1 cellular context compared by ENCODE assay signal in the genomic region with DNA sequence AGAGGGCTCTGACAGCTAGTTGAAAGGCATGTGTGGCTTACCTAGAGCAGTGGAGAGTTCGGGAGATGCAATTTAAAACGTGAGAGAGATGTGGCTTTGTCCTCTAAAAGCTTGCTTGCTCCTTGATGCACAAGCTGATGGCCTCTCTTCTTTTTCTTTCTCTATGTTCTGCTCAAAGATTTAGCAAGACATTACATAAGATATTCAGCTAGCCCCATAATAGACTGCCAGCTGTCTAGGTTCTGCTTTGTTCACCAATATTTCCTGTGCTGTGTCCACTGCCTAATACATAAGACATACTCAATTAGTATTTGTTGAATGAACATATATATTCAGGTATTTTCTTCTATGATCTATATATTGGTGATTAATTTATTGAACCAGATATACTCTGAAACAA.
TF ChIP-seq lines count a peak whose summit lies in the region.

No MANE protein-coding gene starts in this region.

TF ChIP-seq in GM23338, 12 proteins besides CTCF, POLR2A, EP300 and RAD21:
- TF ChIP-seq, protein P1, sequence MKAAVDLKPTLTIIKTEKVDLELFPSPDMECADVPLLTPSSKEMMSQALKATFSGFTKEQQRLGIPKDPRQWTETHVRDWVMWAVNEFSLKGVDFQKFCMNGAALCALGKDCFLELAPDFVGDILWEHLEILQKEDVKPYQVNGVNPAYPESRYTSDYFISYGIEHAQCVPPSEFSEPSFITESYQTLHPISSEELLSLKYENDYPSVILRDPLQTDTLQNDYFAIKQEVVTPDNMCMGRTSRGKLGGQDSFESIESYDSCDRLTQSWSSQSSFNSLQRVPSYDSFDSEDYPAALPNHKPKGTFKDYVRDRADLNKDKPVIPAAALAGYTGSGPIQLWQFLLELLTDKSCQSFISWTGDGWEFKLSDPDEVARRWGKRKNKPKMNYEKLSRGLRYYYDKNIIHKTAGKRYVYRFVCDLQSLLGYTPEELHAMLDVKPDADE (IDR thresholded peaks at IDR 0.05) = no peak
- TF ChIP-seq EZH2phosphoT487 (IDR thresholded peaks at IDR 0.05; ENCODE audit: unreplicated experiment) (no peak), ZNF331 (CRISPR knock-in tag; IDR thresholded peaks at IDR 0.05; ENCODE audit: low read depth) (no peak), CREB1 (CRISPR knock-in tag; IDR thresholded peaks at IDR 0.05; ENCODE audit: low read depth) (no peak), POLR2AphosphoS5 (IDR thresholded peaks at IDR 0.05; ENCODE audit: low read depth) (no peak), NANOG (IDR thresholded peaks at IDR 0.05; ENCODE audit: borderline replicate concordance) (no peak), EZH2 (IDR thresholded peaks at IDR 0.05; ENCODE audit: low read depth, unreplicated experiment) (no peak), ZNF114 (CRISPR knock-in tag; IDR thresholded peaks at IDR 0.05) (no peak), STAT1 (IDR thresholded peaks at IDR 0.05; ENCODE audit: unreplicated experiment) (no peak), JUNB (IDR thresholded peaks at IDR 0.05; ENCODE audit: unreplicated experiment) (no peak)
- TF ChIP-seq, protein P2, sequence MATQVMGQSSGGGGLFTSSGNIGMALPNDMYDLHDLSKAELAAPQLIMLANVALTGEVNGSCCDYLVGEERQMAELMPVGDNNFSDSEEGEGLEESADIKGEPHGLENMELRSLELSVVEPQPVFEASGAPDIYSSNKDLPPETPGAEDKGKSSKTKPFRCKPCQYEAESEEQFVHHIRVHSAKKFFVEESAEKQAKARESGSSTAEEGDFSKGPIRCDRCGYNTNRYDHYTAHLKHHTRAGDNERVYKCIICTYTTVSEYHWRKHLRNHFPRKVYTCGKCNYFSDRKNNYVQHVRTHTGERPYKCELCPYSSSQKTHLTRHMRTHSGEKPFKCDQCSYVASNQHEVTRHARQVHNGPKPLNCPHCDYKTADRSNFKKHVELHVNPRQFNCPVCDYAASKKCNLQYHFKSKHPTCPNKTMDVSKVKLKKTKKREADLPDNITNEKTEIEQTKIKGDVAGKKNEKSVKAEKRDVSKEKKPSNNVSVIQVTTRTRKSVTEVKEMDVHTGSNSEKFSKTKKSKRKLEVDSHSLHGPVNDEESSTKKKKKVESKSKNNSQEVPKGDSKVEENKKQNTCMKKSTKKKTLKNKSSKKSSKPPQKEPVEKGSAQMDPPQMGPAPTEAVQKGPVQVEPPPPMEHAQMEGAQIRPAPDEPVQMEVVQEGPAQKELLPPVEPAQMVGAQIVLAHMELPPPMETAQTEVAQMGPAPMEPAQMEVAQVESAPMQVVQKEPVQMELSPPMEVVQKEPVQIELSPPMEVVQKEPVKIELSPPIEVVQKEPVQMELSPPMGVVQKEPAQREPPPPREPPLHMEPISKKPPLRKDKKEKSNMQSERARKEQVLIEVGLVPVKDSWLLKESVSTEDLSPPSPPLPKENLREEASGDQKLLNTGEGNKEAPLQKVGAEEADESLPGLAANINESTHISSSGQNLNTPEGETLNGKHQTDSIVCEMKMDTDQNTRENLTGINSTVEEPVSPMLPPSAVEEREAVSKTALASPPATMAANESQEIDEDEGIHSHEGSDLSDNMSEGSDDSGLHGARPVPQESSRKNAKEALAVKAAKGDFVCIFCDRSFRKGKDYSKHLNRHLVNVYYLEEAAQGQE (IDR thresholded peaks at IDR 0.05; ENCODE audit: unreplicated experiment) = no peak
- TF ChIP-seq, protein P3, sequence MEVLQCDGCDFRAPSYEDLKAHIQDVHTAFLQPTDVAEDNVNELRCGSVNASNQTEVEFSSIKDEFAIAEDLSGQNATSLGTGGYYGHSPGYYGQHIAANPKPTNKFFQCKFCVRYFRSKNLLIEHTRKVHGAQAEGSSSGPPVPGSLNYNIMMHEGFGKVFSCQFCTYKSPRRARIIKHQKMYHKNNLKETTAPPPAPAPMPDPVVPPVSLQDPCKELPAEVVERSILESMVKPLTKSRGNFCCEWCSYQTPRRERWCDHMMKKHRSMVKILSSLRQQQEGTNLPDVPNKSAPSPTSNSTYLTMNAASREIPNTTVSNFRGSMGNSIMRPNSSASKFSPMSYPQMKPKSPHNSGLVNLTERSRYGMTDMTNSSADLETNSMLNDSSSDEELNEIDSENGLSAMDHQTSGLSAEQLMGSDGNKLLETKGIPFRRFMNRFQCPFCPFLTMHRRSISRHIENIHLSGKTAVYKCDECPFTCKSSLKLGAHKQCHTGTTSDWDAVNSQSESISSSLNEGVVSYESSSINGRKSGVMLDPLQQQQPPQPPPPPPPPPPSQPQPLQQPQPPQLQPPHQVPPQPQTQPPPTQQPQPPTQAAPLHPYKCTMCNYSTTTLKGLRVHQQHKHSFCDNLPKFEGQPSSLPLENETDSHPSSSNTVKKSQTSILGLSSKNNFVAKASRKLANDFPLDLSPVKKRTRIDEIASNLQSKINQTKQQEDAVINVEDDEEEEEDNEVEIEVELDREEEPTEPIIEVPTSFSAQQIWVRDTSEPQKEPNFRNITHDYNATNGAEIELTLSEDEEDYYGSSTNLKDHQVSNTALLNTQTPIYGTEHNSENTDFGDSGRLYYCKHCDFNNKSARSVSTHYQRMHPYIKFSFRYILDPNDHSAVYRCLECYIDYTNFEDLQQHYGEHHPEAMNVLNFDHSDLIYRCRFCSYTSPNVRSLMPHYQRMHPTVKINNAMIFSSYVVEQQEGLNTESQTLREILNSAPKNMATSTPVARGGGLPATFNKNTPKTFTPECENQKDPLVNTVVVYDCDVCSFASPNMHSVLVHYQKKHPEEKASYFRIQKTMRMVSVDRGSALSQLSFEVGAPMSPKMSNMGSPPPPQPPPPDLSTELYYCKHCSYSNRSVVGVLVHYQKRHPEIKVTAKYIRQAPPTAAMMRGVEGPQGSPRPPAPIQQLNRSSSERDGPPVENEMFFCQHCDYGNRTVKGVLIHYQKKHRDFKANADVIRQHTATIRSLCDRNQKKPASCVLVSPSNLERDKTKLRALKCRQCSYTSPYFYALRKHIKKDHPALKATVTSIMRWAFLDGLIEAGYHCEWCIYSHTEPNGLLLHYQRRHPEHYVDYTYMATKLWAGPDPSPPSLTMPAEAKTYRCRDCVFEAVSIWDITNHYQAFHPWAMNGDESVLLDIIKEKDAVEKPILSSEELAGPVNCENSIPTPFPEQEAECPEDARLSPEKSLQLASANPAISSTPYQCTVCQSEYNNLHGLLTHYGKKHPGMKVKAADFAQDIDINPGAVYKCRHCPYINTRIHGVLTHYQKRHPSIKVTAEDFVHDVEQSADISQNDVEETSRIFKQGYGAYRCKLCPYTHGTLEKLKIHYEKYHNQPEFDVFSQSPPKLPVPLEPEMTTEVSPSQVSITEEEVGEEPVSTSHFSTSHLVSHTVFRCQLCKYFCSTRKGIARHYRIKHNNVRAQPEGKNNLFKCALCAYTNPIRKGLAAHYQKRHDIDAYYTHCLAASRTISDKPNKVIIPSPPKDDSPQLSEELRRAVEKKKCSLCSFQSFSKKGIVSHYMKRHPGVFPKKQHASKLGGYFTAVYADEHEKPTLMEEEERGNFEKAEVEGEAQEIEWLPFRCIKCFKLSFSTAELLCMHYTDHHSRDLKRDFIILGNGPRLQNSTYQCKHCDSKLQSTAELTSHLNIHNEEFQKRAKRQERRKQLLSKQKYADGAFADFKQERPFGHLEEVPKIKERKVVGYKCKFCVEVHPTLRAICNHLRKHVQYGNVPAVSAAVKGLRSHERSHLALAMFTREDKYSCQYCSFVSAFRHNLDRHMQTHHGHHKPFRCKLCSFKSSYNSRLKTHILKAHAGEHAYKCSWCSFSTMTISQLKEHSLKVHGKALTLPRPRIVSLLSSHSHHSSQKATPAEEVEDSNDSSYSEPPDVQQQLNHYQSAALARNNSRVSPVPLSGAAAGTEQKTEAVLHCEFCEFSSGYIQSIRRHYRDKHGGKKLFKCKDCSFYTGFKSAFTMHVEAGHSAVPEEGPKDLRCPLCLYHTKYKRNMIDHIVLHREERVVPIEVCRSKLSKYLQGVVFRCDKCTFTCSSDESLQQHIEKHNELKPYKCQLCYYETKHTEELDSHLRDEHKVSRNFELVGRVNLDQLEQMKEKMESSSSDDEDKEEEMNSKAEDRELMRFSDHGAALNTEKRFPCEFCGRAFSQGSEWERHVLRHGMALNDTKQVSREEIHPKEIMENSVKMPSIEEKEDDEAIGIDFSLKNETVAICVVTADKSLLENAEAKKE (CRISPR knock-in tag; IDR thresholded peaks at IDR 0.05) = no peak
